17 cellular contexts compared by ENCODE assay signal in the genomic region with DNA sequence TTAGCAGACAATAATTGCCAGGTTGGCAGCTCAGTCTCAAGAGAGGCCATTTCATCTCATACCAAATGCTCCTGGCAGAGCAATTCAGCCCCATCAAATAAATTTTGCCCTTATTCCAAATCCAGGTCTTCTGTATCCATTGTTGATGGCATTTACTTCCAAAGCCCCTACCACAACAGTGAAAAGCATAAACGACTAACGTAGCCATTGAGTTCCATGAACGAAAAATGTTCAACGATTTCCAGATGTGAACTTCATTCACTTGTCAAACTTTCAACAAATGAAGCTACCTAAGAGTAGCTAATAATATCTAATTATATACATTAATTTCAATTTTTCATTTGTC. TPM values are rescaled to one million over a fixed set of nuclear protein-coding genes. Genes with fewer than 3 reads are reported as not detected.
DNase-seq lines count a peak whose midpoint lies in the region; ATAC-seq, FAIRE-seq and TF ChIP-seq lines count a peak whose summit lies in the region.
"Had no signal": no experiment of that assay in that cellular context is flagged by ENCODE, and none has a peak within 500 bp of the region (broad histone marks: within the 10 kb centered on the region; RNA-seq: fewer than 3 reads in every experiment).

No MANE protein-coding gene starts in this region.

- CTCF ChIA-PET in K562 (lab: Yijun Ruan, JAX; ENCODE audit: low intra/inter-chr PET ratio): no interaction called here

- H3K4me3 ChIP-seq in cardiac muscle cell (no peak overlapping the region), heart right ventricle (no peak overlapping the region), OCI-LY1 (ENCODE audit: low read depth, low read length, poor library complexity, severe bottlenecking) (no peak overlapping the region), K562 (peak overlapping the region; percentile 84; the same call in 1 of the 2 replicates), foreskin fibroblast (ENCODE audit: low read depth in 1 of 2, low read length in 2 of 2) (no peak overlapping the region)
- H3K4me3 ChIP-seq: adrenal gland, colonic mucosa had no signal

- H3K4me1 Mint-ChIP-seq in stimulated activated naive CD8-positive, alpha-beta T cell treated with anti-CD3 and anti-CD28 coated beads, Interleukin-15, amount 100 ng/mL, for 72 hours: peaks cover 63% of the 10 kb centered on the region

- in situ Hi-C loops in K562 (cut with MboI): no loop called here

- H3K9me2 ChIP-seq in OCI-LY1 (ENCODE audit: low read depth, low read length): no peaks in the 10 kb centered on the region

- WGBS in heart right ventricle, 2 donors: 78 to 81% methylated on average over 4 of the region's 4 CpGs
- WGBS in K562 (ENCODE audit: insufficient coverage, low coverage, missing lambda C conversion rate): 29% methylated on average over 4 of the region's 4 CpGs

- intact Hi-C loops in heart right ventricle (cut with DNase I): no loop called here
- intact Hi-C loops in K562 (cut with micrococcal nuclease): no loop called here

- no peak overlapping the region for H3K27ac Mint-ChIP-seq in stimulated activated naive CD8-positive, alpha-beta T cell treated with anti-CD3 and anti-CD28 coated beads, Interleukin-15, amount 100 ng/mL, for 72 hours

- peaks cover 20% of the 10 kb centered on the region for H3F3A ChIP-seq in OCI-LY1 (ENCODE audit: insufficient read depth, low read length)

- POLR2A ChIA-PET in K562 (lab: Yijun Ruan, JAX): interaction anchor here (1.3 to 12.6 kb wide), 13 partner anchors 9 to 110 kb away, joined by 3 to 331 read pairs (median 6); partner anchors contain the start of genes PXN, RNU4-1 and RNU4-2

- no peak for TF ChIP-seq RAD21 in K562 (CRISPR knock-in tag; conservative IDR thresholded peaks at IDR 0.05 in 1 of 2, IDR thresholded peaks at IDR 0.05 in 1 of 2)

- H3K36me3 ChIP-seq in cardiac muscle cell: peaks cover 27% of the 10 kb centered on the region
- peaks cover 0 to 43% (median 28%) of the 10 kb centered on the region in 9 donors for H3K36me3 ChIP-seq in heart right ventricle
- peaks cover 51% of the 10 kb centered on the region for H3K36me3 ChIP-seq in OCI-LY1 (ENCODE audit: insufficient read depth, low read length)
- peaks cover 56% of the 10 kb centered on the region for H3K36me3 ChIP-seq in K562 (ENCODE audit: control insufficient read depth, insufficient read depth, low read length)

- 0 out of 2 replicates have a peak, but pooled peaks have one; percentile 4 for TF ChIP-seq POLR2A in K562 (conservative IDR thresholded peaks at IDR 0.05)

- peak overlapping the region; percentile 84; the same call in 1 of the 2 replicates for H3K4me2 ChIP-seq in OCI-LY1 (ENCODE audit: low read length)
- H3K4me2 ChIP-seq in K562 (ENCODE audit: insufficient read depth, low read length): peak overlapping the region; percentile 100

- TF ChIP-seq EP300 in K562 (IDR thresholded peaks at IDR 0.05; ENCODE audit: low read length): no peak

- FAIRE-seq in K562 (lab: Jason Lieb, UNC): no peak

- H2AFZ ChIP-seq in OCI-LY1 (ENCODE audit: low read length) (no peak overlapping the region), K562 (ENCODE audit: low read depth, low read length) (no peak overlapping the region)

- H4K20me1 ChIP-seq in OCI-LY1 (ENCODE audit: insufficient read depth, low read length) (no peaks in the 10 kb centered on the region), K562 (replicated peaks; ENCODE audit: control insufficient read depth, insufficient read depth, low read length) (peaks cover 35% of the 10 kb centered on the region)

- peaks cover 25% of the 10 kb centered on the region for H3K4me1 ChIP-seq in cardiac muscle cell (ENCODE audit: low read depth)
- H3K4me1 ChIP-seq in heart right ventricle: peaks cover 3 to 78% (median 42%) of the 10 kb centered on the region in 9 donors
- peaks cover 72% of the 10 kb centered on the region for H3K4me1 ChIP-seq in OCI-LY1 (ENCODE audit: insufficient read depth, low read length, severe bottlenecking)
- H3K4me1 ChIP-seq in K562 (replicated peaks in 1 of 2; ENCODE audit: control insufficient read depth in 2 of 2, insufficient read depth in 2 of 2, low read length in 2 of 2): peaks cover 17 to 33% of the 10 kb centered on the region in 2 experiments; a peak in 4 of 5 replicates

- H3K4me3 Mint-ChIP-seq in stimulated activated naive CD8-positive, alpha-beta T cell treated with anti-CD3 and anti-CD28 coated beads, Interleukin-15, amount 100 ng/mL, for 72 hours: peak overlapping the region; percentile 57 to 61

- H3K27ac ChIP-seq in cardiac muscle cell (peak overlapping the region; percentile 56), heart right ventricle (no peak overlapping the region), OCI-LY1 (ENCODE audit: low read depth, low read length, poor library complexity, severe bottlenecking) (no peak overlapping the region), K562 (ENCODE audit: extremely low read depth, low read depth, low read length) (peak overlapping the region; percentile 96)
- H3K27ac ChIP-seq: colonic mucosa had no signal

- no TSS peak for BruUV-seq in K562 (replicated peaks; lab: Mats Ljungman, UMichigan)

- no peaks in the 10 kb centered on the region for H3K9me1 ChIP-seq in K562 (ENCODE audit: control insufficient read depth, insufficient read depth, low read length)

- ATAC-seq in heart right ventricle: no peak
- ATAC-seq in K562: no peak
- ATAC-seq in stimulated activated naive CD8-positive, alpha-beta T cell treated with anti-CD3 and anti-CD28 coated beads, Interleukin-15, amount 100 ng/mL, for 72 hours: no peak
- ATAC-seq in GM21526 (IDR thresholded peaks at IDR 0.05; ENCODE audit: low FRiP score, unreplicated experiment): no peak
- ATAC-seq: SK-N-SH treated with all-trans-retinoic acid at 6 μM for 48 hours had no signal

- H3K9me3 Mint-ChIP-seq in stimulated activated naive CD8-positive, alpha-beta T cell treated with anti-CD3 and anti-CD28 coated beads, Interleukin-15, amount 100 ng/mL, for 72 hours: no peaks in the 10 kb centered on the region
- H3K9me3 Mint-ChIP-seq: mesothelial cell of epicardium had no signal

- TF ChIP-seq CTCF in cardiac muscle cell (IDR thresholded peaks at IDR 0.05; ENCODE audit: low read depth, low read length) (no peak), heart right ventricle (IDR thresholded peaks at IDR 0.05) (no peak), OCI-LY1 (IDR thresholded peaks at IDR 0.05; ENCODE audit: low read length) (no peak), K562 (IDR thresholded peaks at IDR 0.05 in 2 of 3, conservative IDR thresholded peaks at IDR 0.05 in 1 of 3; ENCODE audit: insufficient read depth in 2 of 3, low read depth in 1 of 3, low read length in 3 of 3) (no peak), foreskin fibroblast (IDR thresholded peaks at IDR 0.05; ENCODE audit: low read depth, low read length) (no peak)

- H3K27me3 ChIP-seq in cardiac muscle cell (no peaks in the 10 kb centered on the region), heart right ventricle (no peaks in the 10 kb centered on the region), OCI-LY1 (ENCODE audit: insufficient read depth, low read length) (no peaks in the 10 kb centered on the region), K562 (ENCODE audit: control insufficient read depth in 2 of 2, insufficient read depth in 2 of 2, low read length in 2 of 2) (no peaks in the 10 kb centered on the region)
- H3K27me3 ChIP-seq: adrenal gland, colonic mucosa had no signal

- H3K9me3 ChIP-seq in cardiac muscle cell (ENCODE audit: low read depth): no peaks in the 10 kb centered on the region
- H3K9me3 ChIP-seq in heart right ventricle: no peaks in the 10 kb centered on the region
- H3K9me3 ChIP-seq in OCI-LY1 (ENCODE audit: low read length): no peaks in the 10 kb centered on the region
- no peaks in the 10 kb centered on the region for H3K9me3 ChIP-seq in K562 (replicated peaks; ENCODE audit: control insufficient read depth, insufficient read depth, low read depth, low read length)
- H3K9me3 ChIP-seq: adrenal gland, colonic mucosa had no signal

- peaks cover 38% of the 10 kb centered on the region for H3K79me2 ChIP-seq in OCI-LY1 (ENCODE audit: insufficient read depth, low read length)
- peaks cover 94% of the 10 kb centered on the region for H3K79me2 ChIP-seq in K562 (ENCODE audit: control insufficient read depth, insufficient read depth, low read length)

- no peak for DNase-seq in cardiac muscle cell (ENCODE audit: low read depth in 1 of 2, low spot score in 1 of 2)
- no peak for DNase-seq in heart right ventricle
- DNase-seq in K562 (ENCODE audit: extremely low read depth in 1 of 4, low spot score in 3 of 4): no peak
- no peak for DNase-seq in stimulated activated naive CD8-positive, alpha-beta T cell treated with anti-CD3 and anti-CD28 coated beads, Interleukin-15, amount 100 ng/mL, for 72 hours
- DNase-seq in foreskin fibroblast: no peak
- no peak for DNase-seq in HuH-7.5 (ENCODE audit: low spot score)
- DNase-seq: activated CD4-positive, alpha-beta T cell treated with anti-CD3 and anti-CD28 coated beads for 48 hours; adrenal gland; AML-193; colonic mucosa; GF-D8; NCI-H1694 treated with DMSO at 0.1 percent for 48 hours; NCI-H748 treated with DMSO at 0.1 percent for 48 hours had no signal

- H3K9ac ChIP-seq in OCI-LY1 (ENCODE audit: low read length) (no peak overlapping the region), K562 (ENCODE audit: insufficient read depth in 1 of 2, low read depth in 2 of 2, low read length in 2 of 2) (peak overlapping the region; percentile 21 to 98)

- no peaks in the 10 kb centered on the region for H3K27me3 Mint-ChIP-seq in stimulated activated naive CD8-positive, alpha-beta T cell treated with anti-CD3 and anti-CD28 coated beads, Interleukin-15, amount 100 ng/mL, for 72 hours

RNA-seq across cellular contexts. Expression of gene GCN1, which starts 3.0 kb away (rescaled TPM):
- 59.2 and 76.0 TPM in 2 replicates for total RNA-seq in cardiac muscle cell
- 27.0 and 37.0 TPM in 2 replicates for polyA plus RNA-seq in cardiac muscle cell
- total RNA-seq in heart right ventricle: 10 to 100 TPM; 30.4 to 41.3 (median 35.0) TPM
- 10 to 100 TPM in 1 of 2 donors, 1 to 10 TPM in 1; 9.7 to 17.2 TPM for polyA plus RNA-seq in heart right ventricle
- total RNA-seq in K562 (2011; cell fraction: chromatin; rRNA removed; ENCODE audit: low replicate concordance): 689 and 1,391 TPM in 2 replicates
- 533 and 578 TPM in 2 replicates for total RNA-seq in K562 (2011; cell fraction: nucleolus; rRNA removed)
- total RNA-seq in K562 (2011; cell fraction: nucleoplasm; rRNA removed): 336 and 477 TPM in 2 replicates
- 96.4 and 124 TPM in 2 replicates for total RNA-seq in K562 (2014; rRNA removed)
- total RNA-seq in K562 (2014; rRNA removed; fragmentation: Illumina TruSeq; extraction: Trizol): 48.2 and 49.7 TPM in 2 replicates
- 51.5 and 54.4 TPM in 2 replicates for total RNA-seq in K562 (2015; rRNA removed; fragmentation: Illumina TruSeq; extraction: Trizol)
- 172 and 190 TPM in 2 replicates for total RNA-seq in K562 (2021)
- polyA plus RNA-seq in K562 (2011; rRNA removed): 51.7 and 78.4 TPM in 2 replicates
- 52.9 and 58.6 TPM in 2 replicates for polyA plus RNA-seq in K562 (2011; cell fraction: cytosol; rRNA removed)
- polyA plus RNA-seq in K562 (2011; cell fraction: nucleus; rRNA removed): 319 and 415 TPM in 2 replicates
- polyA plus RNA-seq in K562 (2012): 82.4 and 85.4 TPM in 2 replicates
- 81.4 and 108 TPM in 2 replicates for polyA plus RNA-seq in K562 (2014; fragmentation: Illumina TruSeq; extraction: Trizol)
- 10 to 100 TPM; 11.9 to 18.2 TPM for polyA plus RNA-seq in K562 (2014; fragmentation: Nextera tagmentation; extraction: Ambion mirVana)
- polyA plus RNA-seq in K562 (2014; rRNA removed): 78.4 and 94.0 TPM in 2 replicates
- 168 and 179 TPM in 2 replicates for polyA minus RNA-seq in K562 (2011; rRNA and poly(A)+ RNA removed)
- polyA minus RNA-seq in K562 (2011; cell fraction: cytosol; rRNA and poly(A)+ RNA removed): 131 and 132 TPM in 2 replicates
- 176 and 241 TPM in 2 replicates for polyA minus RNA-seq in K562 (2011; cell fraction: nucleus; rRNA and poly(A)+ RNA removed)

RNA-seq across cellular contexts. Expression of gene RPLP0, which starts 3.4 kb away (rescaled TPM):
- total RNA-seq in cardiac muscle cell (3,916 and 4,641 TPM in 2 replicates), heart right ventricle (1,000 to 10,000 TPM in 1 of 10 donors, 100 to 1,000 TPM in 9; 578 to 1,255 (median 694) TPM), K562 (2014; rRNA removed) (4,900 and 6,436 TPM in 2 replicates), K562 (2014; rRNA removed; fragmentation: Illumina TruSeq; extraction: Trizol) (3,191 and 3,833 TPM in 2 replicates), K562 (2015; rRNA removed; fragmentation: Illumina TruSeq; extraction: Trizol) (3,802 and 3,820 TPM in 2 replicates), K562 (2021) (3,845 and 4,075 TPM in 2 replicates)
- polyA plus RNA-seq in cardiac muscle cell (904 and 1,089 TPM in 2 replicates), heart right ventricle (1,000 to 10,000 TPM in 1 of 2 donors, 100 to 1,000 TPM in 1; 852 to 3,129 TPM), K562 (2011; rRNA removed) (7,931 and 10,886 TPM in 2 replicates), K562 (2014; fragmentation: Illumina TruSeq; extraction: Trizol) (5,372 and 5,510 TPM in 2 replicates), K562 (2014; fragmentation: Nextera tagmentation; extraction: Ambion mirVana) (1,000 to 10,000 TPM; 6,875 to 7,674 TPM), K562 (2014; rRNA removed) (6,483 and 6,682 TPM in 2 replicates)
- total RNA-seq in K562 (2011; cell fraction: chromatin; rRNA removed; ENCODE audit: low replicate concordance): 1,112 and 2,318 TPM in 2 replicates
- 2,659 and 3,037 TPM in 2 replicates for total RNA-seq in K562 (2011; cell fraction: nucleolus; rRNA removed)
- total RNA-seq in K562 (2011; cell fraction: nucleoplasm; rRNA removed): 2,953 and 5,147 TPM in 2 replicates
- 11,423 and 15,718 TPM in 2 replicates for polyA plus RNA-seq in K562 (2011; cell fraction: cytosol; rRNA removed)
- polyA plus RNA-seq in K562 (2011; cell fraction: nucleus; rRNA removed): 3,653 and 4,979 TPM in 2 replicates
- 4,990 and 8,357 TPM in 2 replicates for polyA plus RNA-seq in K562 (2012)
- polyA minus RNA-seq in K562 (2011; rRNA and poly(A)+ RNA removed): 5,001 and 5,431 TPM in 2 replicates
- 2,569 and 3,110 TPM in 2 replicates for polyA minus RNA-seq in K562 (2011; cell fraction: cytosol; rRNA and poly(A)+ RNA removed)
- polyA minus RNA-seq in K562 (2011; cell fraction: nucleus; rRNA and poly(A)+ RNA removed): 738 and 1,257 TPM in 2 replicates

Comparison
In these comparisons a context has a peak if more than half of its experiments do, and no peak if none do; other contexts are left out.
1. H3K27ac ChIP-seq: peak in cardiac muscle cell (single experiment) and K562 (single experiment); none in heart right ventricle (0 of 10) and OCI-LY1 (single experiment).